ENCODE assay signal across 14 cellular contexts in the genomic region with DNA sequence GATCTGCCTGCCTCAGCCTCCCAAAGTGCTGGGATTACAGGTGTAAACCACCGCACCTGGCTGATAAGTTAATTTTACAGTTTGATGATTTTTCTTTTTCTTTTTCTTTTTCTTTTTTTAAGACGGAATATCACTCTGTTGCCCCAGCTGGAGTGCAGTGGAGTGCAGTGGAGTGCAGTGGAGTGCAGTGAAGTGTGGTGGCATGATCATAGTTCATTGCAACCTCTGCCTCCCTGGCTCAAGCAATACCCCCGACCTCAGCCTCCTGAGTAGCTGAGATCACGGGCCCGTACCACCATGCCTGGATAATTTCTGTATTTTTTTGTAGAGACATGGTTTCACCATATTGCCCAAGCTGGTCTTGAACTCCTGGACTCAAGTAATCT.
DNase-seq lines count a peak whose midpoint lies in the region; ATAC-seq and TF ChIP-seq lines count a peak whose summit lies in the region.
"Had no signal": no experiment of that assay in that cellular context is flagged by ENCODE, and none has a peak within 500 bp of the region (broad histone marks: within the 10 kb centered on the region; RNA-seq: fewer than 3 reads in every experiment).

No MANE protein-coding gene starts in this region.

- H3K9me2 ChIP-seq in OCI-LY7 (ENCODE audit: insufficient read depth, low read length) = no peaks in the 10 kb centered on the region

- peak overlapping the region; percentile 94 for H3K27ac ChIP-seq in OCI-LY7 (ENCODE audit: low read depth, low read length, poor library complexity, severe bottlenecking)
- no peak overlapping the region for H3K27ac ChIP-seq in osteoblast (ENCODE audit: low read depth, low read length)

- H3K4me1 ChIP-seq in OCI-LY7 (ENCODE audit: insufficient read depth, low read length, poor library complexity, severe bottlenecking) (peaks cover 67% of the 10 kb centered on the region), osteoblast (ENCODE audit: insufficient read depth, low read length) (no peaks in the 10 kb centered on the region)

- no peak overlapping the region for H2AFZ ChIP-seq in OCI-LY7 (ENCODE audit: low read length)
- no peak overlapping the region for H2AFZ ChIP-seq in osteoblast (ENCODE audit: low read length)

- DNase-seq in OCI-LY7 (ENCODE audit: low spot score) = peak; percentile 89
- no peak for DNase-seq in mesenteric fat pad (ENCODE audit: low spot score)
- no peak for DNase-seq in stimulated activated naive CD8-positive, alpha-beta T cell treated with anti-CD3 and anti-CD28 coated beads, Interleukin-15, amount 100 ng/mL, for 72 hours
- DNase-seq in osteoblast (ENCODE audit: insufficient read length, low spot score, missing footprints) = no peak
- DNase-seq in NCI-H2196 (lab: John Stamatoyannopoulos, UW; ENCODE audit: unreplicated experiment) = no peak
- DNase-seq: cortex of kidney; glutamatergic neuron; NCI-H1105 treated with DMSO at 0.1 percent for 48 hours; occipital lobe; stimulated activated naive CD4-positive, alpha-beta T cell treated with Interleukin-2 at 50 U/mL for 16 hours had no signal

- H3K9me3 ChIP-seq in OCI-LY7 (ENCODE audit: low read length) = peaks cover 29% of the 10 kb centered on the region; the same call in 1 of the 2 replicates
- H3K9me3 ChIP-seq in osteoblast (ENCODE audit: low read depth, low read length) = no peaks in the 10 kb centered on the region

- ATAC-seq in GM18517 (IDR thresholded peaks at IDR 0.05; ENCODE audit: unreplicated experiment) (peak; percentile 79), GM21447 (IDR thresholded peaks at IDR 0.05; ENCODE audit: unreplicated experiment) (peak; percentile 89), HG03045 (IDR thresholded peaks at IDR 0.05; ENCODE audit: unreplicated experiment) (peak; percentile 57)
- ATAC-seq in stimulated activated naive CD8-positive, alpha-beta T cell treated with anti-CD3 and anti-CD28 coated beads, Interleukin-15, amount 100 ng/mL, for 72 hours = no peak

- H3K27ac Mint-ChIP-seq in stimulated activated naive CD8-positive, alpha-beta T cell treated with anti-CD3 and anti-CD28 coated beads, Interleukin-15, amount 100 ng/mL, for 72 hours = no peak overlapping the region
- H3K27ac Mint-ChIP-seq: CD14-positive monocyte had no signal

- H3K27me3 ChIP-seq in osteoblast (ENCODE audit: insufficient read depth, low read length) = no peaks in the 10 kb centered on the region

- no TSS peak for BruUV-seq in OCI-LY7 (replicated peaks; lab: Mats Ljungman, UMichigan)

- H3K4me2 ChIP-seq in OCI-LY7 (ENCODE audit: low read length) (peak overlapping the region; percentile 33), osteoblast (ENCODE audit: insufficient read depth, low read length) (no peak overlapping the region)

- H3K4me3 ChIP-seq in OCI-LY7 (ENCODE audit: low read depth, low read length, poor library complexity, severe bottlenecking) = no peak overlapping the region
- H3K4me3 ChIP-seq in osteoblast (ENCODE audit: insufficient read depth, low read length) = no peak overlapping the region

- CTCF ChIA-PET in OCI-LY7 (lab: Charles Lee; ENCODE audit: unreplicated experiment) = interaction anchor here (0.7 to 1.8 kb wide), 2 partner anchors 39 to 126 kb away, joined by 3 to 4 read pairs; no protein-coding TSS in a partner anchor

- intact Hi-C loops in OCI-LY7 (cut with micrococcal nuclease; ENCODE audit: unreplicated experiment) = loop anchor here (1.0 to 10.0 kb wide), 7 partner anchors 40 to 1036 kb away; partner anchors contain the start of gene C21orf91

- H3K27me3 Mint-ChIP-seq in stimulated activated naive CD8-positive, alpha-beta T cell treated with anti-CD3 and anti-CD28 coated beads, Interleukin-15, amount 100 ng/mL, for 72 hours = peaks cover 8% of the 10 kb centered on the region

- H4K20me1 ChIP-seq in OCI-LY7 (ENCODE audit: insufficient read depth, low read length) (no peaks in the 10 kb centered on the region), osteoblast (ENCODE audit: insufficient read depth, low read length) (no peaks in the 10 kb centered on the region)

- peaks cover 10% of the 10 kb centered on the region; the same call in 1 of the 2 replicates for H3K36me3 ChIP-seq in OCI-LY7 (ENCODE audit: insufficient read depth, low read length)
- no peaks in the 10 kb centered on the region for H3K36me3 ChIP-seq in osteoblast (ENCODE audit: insufficient read depth, low read length)

- H3K79me2 ChIP-seq in OCI-LY7 (ENCODE audit: insufficient read depth, low read depth, low read length) (no peaks in the 10 kb centered on the region), osteoblast (ENCODE audit: insufficient read depth, low read length) (no peaks in the 10 kb centered on the region)

- TF ChIP-seq CTCF in OCI-LY7 (conservative IDR thresholded peaks at IDR 0.05; ENCODE audit: low read length) (no peak), osteoblast (IDR thresholded peaks at IDR 0.05; ENCODE audit: extremely low read depth, low read depth, low read length) (no peak)

- H3K4me3 Mint-ChIP-seq in stimulated activated naive CD8-positive, alpha-beta T cell treated with anti-CD3 and anti-CD28 coated beads, Interleukin-15, amount 100 ng/mL, for 72 hours = no peak overlapping the region
- H3K4me3 Mint-ChIP-seq: CD14-positive monocyte had no signal

- H3K9me3 Mint-ChIP-seq in stimulated activated naive CD8-positive, alpha-beta T cell treated with anti-CD3 and anti-CD28 coated beads, Interleukin-15, amount 100 ng/mL, for 72 hours = no peaks in the 10 kb centered on the region

- no peaks in the 10 kb centered on the region for H3K4me1 Mint-ChIP-seq in stimulated activated naive CD8-positive, alpha-beta T cell treated with anti-CD3 and anti-CD28 coated beads, Interleukin-15, amount 100 ng/mL, for 72 hours
- H3K4me1 Mint-ChIP-seq: CD14-positive monocyte had no signal

- POLR2A ChIA-PET in OCI-LY7 (lab: Charles Lee) = interaction anchor here (0.6 to 2.1 kb wide), 9 partner anchors 12 to 1383 kb away, joined by 3 to 6 read pairs (median 3); no protein-coding TSS in a partner anchor
